Comparison of ENCODE assay signal across 8 cellular contexts in genomic region chr12:69240625-69240984, GRCh38. TPM values are rescaled to one million over a fixed set of nuclear protein-coding genes. Genes with fewer than 3 reads are reported as not detected.
DNase-seq lines count a peak whose midpoint lies in the region; ATAC-seq, FAIRE-seq and TF ChIP-seq lines count a peak whose summit lies in the region.

No MANE protein-coding gene starts in this region.

- peak; percentile 15 for DNase-seq in A172 (ENCODE audit: low spot score)
- no peak for DNase-seq in GM18507 (ENCODE audit: extremely low spot score, insufficient read length, low read depth)
- DNase-seq in natural killer cell treated with Interleukin-12 subunit alpha and Interleukin-12 subunit beta and Interleukin-15 and Interleukin-18, amount 100 ng/mL, for 72 hours (ENCODE audit: low spot score): no peak
- DNase-seq in AG08396 (ENCODE audit: low spot score): no peak
- no peak for DNase-seq in activated CD8-positive, alpha-beta memory T cell treated with anti-CD3 and anti-CD28 coated beads, Interleukin-2, amount 50 U/mL, for 48 hours

- H3K36me3 Mint-ChIP-seq in natural killer cell treated with Interleukin-12 subunit alpha and Interleukin-12 subunit beta and Interleukin-15 and Interleukin-18, amount 100 ng/mL, for 72 hours: peaks cover 6% of the 10 kb centered on the region

- no peaks in the 10 kb centered on the region for H3K9me3 Mint-ChIP-seq in natural killer cell treated with Interleukin-12 subunit alpha and Interleukin-12 subunit beta and Interleukin-15 and Interleukin-18, amount 100 ng/mL, for 72 hours

- H2AFZ ChIP-seq in SU-DHL-6 (ENCODE audit: low read depth, low read length, severe bottlenecking): no peak overlapping the region

- H3K4me2 ChIP-seq in SU-DHL-6 (ENCODE audit: low read depth, low read length, poor library complexity, severe bottlenecking): peak overlapping the region; percentile 98

- H3K4me3 ChIP-seq in SU-DHL-6 (ENCODE audit: insufficient read depth, low read length, poor library complexity, severe bottlenecking) (peak overlapping the region; percentile 90), ectodermal cell (ENCODE audit: insufficient read depth, low read depth, low read length) (peak overlapping the region; percentile 75)

- peaks cover 8% of the 10 kb centered on the region for H3K4me1 ChIP-seq in ectodermal cell (ENCODE audit: control insufficient read depth, insufficient read depth, low read length)

- H3K4me3 Mint-ChIP-seq in natural killer cell treated with Interleukin-12 subunit alpha and Interleukin-12 subunit beta and Interleukin-15 and Interleukin-18, amount 100 ng/mL, for 72 hours: peak overlapping the region; percentile 99

- H3K79me2 ChIP-seq in SU-DHL-6 (ENCODE audit: insufficient read depth, low read length): peaks cover 58% of the 10 kb centered on the region

- peaks cover 28% of the 10 kb centered on the region for H4K20me1 ChIP-seq in SU-DHL-6 (ENCODE audit: low read depth, low read length)

- H3K9me2 ChIP-seq in SU-DHL-6 (replicated peaks; ENCODE audit: insufficient read depth, low read length): no peaks in the 10 kb centered on the region

- peak; percentile 41 for FAIRE-seq in GM18507 (lab: Jason Lieb, UNC)

- H3K27ac Mint-ChIP-seq in natural killer cell treated with Interleukin-12 subunit alpha and Interleukin-12 subunit beta and Interleukin-15 and Interleukin-18, amount 100 ng/mL, for 72 hours: peak overlapping the region; percentile 87 to 95

- 0 out of 2 replicates have a peak, but pooled peaks cover 3% of the 10 kb centered on the region for H3F3A ChIP-seq in SU-DHL-6 (ENCODE audit: insufficient read depth)

- H3K9ac ChIP-seq in SU-DHL-6 (ENCODE audit: low read length): peak overlapping the region; percentile 94

- 0 to 1% methylated on average over 6 to 10 of the region's 11 CpGs for WGBS in ectodermal cell, 2 experiments

- TF ChIP-seq CTCF in SU-DHL-6 (IDR thresholded peaks at IDR 0.05; ENCODE audit: insufficient read depth, low read length, poor library complexity, severe bottlenecking): no peak

- H3K9me3 ChIP-seq in SU-DHL-6 (ENCODE audit: insufficient read depth, low read length) (no peaks in the 10 kb centered on the region), ectodermal cell (ENCODE audit: control insufficient read depth, low read length) (no peaks in the 10 kb centered on the region)

- no peaks in the 10 kb centered on the region for H3K27me3 ChIP-seq in SU-DHL-6 (ENCODE audit: low read length)
- no peaks in the 10 kb centered on the region for H3K27me3 ChIP-seq in ectodermal cell (ENCODE audit: control insufficient read depth, insufficient read depth, low read length, poor library complexity, severe bottlenecking)

- peaks cover 6% of the 10 kb centered on the region; the same call in 1 of the 2 replicates for H3K36me3 ChIP-seq in SU-DHL-6 (ENCODE audit: low read length)
- no peaks in the 10 kb centered on the region for H3K36me3 ChIP-seq in ectodermal cell (ENCODE audit: control insufficient read depth, insufficient read depth, low read length)

- H3K4me1 Mint-ChIP-seq in natural killer cell treated with Interleukin-12 subunit alpha and Interleukin-12 subunit beta and Interleukin-15 and Interleukin-18, amount 100 ng/mL, for 72 hours (ENCODE audit: low read depth in 2 of 2): peaks cover 26 to 44% of the 10 kb centered on the region in 2 donors

- H3K27ac ChIP-seq in SU-DHL-6 (ENCODE audit: low read depth, low read length): no peak overlapping the region
- H3K27ac ChIP-seq in ectodermal cell (ENCODE audit: insufficient read depth, low read depth, low read length, poor library complexity, severe bottlenecking): peak overlapping the region; percentile 93

- no peaks in the 10 kb centered on the region for H3K27me3 Mint-ChIP-seq in natural killer cell treated with Interleukin-12 subunit alpha and Interleukin-12 subunit beta and Interleukin-15 and Interleukin-18, amount 100 ng/mL, for 72 hours

- ATAC-seq in natural killer cell treated with Interleukin-12 subunit alpha and Interleukin-12 subunit beta and Interleukin-15 and Interleukin-18, amount 100 ng/mL, for 72 hours: no peak
- no peak for ATAC-seq in HG03571 (IDR thresholded peaks at IDR 0.05; ENCODE audit: unreplicated experiment)

RNA-seq across cellular contexts. Expression of gene CPSF6, which starts 1.2 kb away (rescaled TPM):
- 27.8 and 39.0 TPM in 2 replicates for total RNA-seq in A172 (2014; rRNA removed; shearing (Covaris generic))
- 156 TPM for polyA plus RNA-seq in ectodermal cell (2013, experiment 1 of 4)
- polyA plus RNA-seq in ectodermal cell (2013, experiment 2 of 4): 179 TPM
- polyA plus RNA-seq in ectodermal cell (2013, experiment 3 of 4): 137 TPM
- 154 TPM for polyA plus RNA-seq in ectodermal cell (2013, experiment 4 of 4)
- total RNA-seq in natural killer cell treated with Interleukin-12 subunit alpha and Interleukin-12 subunit beta and Interleukin-15 and Interleukin-18, amount 100 ng/mL, for 72 hours: 100 to 1,000 TPM in 1 of 2 donors, 10 to 100 TPM in 1; 84.3 to 101 TPM
